23 cellular contexts compared by ENCODE assay signal in the genomic region with DNA sequence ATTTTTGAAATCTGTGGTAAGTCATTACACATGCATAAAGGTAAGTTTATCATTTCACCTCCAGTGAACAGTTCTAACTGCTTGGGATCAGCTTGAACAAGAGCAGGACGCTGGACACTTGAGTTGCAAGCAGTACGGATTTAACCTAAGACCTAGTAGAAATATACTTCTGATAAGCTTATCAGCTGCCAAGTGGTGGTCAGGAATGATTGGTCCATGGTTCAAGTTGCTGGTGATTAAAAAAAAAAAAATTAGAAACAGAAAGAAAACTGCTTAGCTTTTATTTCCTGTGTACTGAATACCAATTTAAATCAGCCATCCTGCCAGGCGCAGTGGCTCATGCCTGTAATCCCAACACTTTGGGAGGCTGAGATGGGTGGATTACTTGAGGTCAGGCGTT.
A peak's percentile ranks its signal among the peaks of the same experiment; 100 is the strongest.
DNase-seq lines count a peak whose midpoint lies in the region; ATAC-seq and TF ChIP-seq lines count a peak whose summit lies in the region.
"Had no signal": no experiment of that assay in that cellular context is flagged by ENCODE, and none has a peak within 500 bp of the region (broad histone marks: within the 10 kb centered on the region; RNA-seq: fewer than 3 reads in every experiment).

No MANE protein-coding gene starts in this region.

- POLR2A ChIA-PET in naive thymus-derived CD4-positive, alpha-beta T cell (lab: Charles Lee): no interaction called here

- peak overlapping the region; percentile 78 for H3K27ac ChIP-seq in cardiac muscle cell
- H3K27ac ChIP-seq in naive thymus-derived CD4-positive, alpha-beta T cell (ENCODE audit: low read depth, low read length): no peak overlapping the region

- no peaks in the 10 kb centered on the region for H3K27me3 Mint-ChIP-seq in activated naive CD8-positive, alpha-beta T cell treated with anti-CD3 and anti-CD28 coated beads, Interleukin-2, amount 50 U/mL, for 24 hours
- H3K27me3 Mint-ChIP-seq in naive thymus-derived CD4-positive, alpha-beta T cell: no peaks in the 10 kb centered on the region
- H3K27me3 Mint-ChIP-seq: CD4-positive, alpha-beta memory T cell had no signal

- DNase-seq in cardiac muscle cell (ENCODE audit: low read depth in 1 of 2, low spot score in 1 of 2) (peak; percentile 42 to 48), Right ventricle myocardium inferior (ENCODE audit: missing footprints) (no peak), H4 (ENCODE audit: low spot score) (no peak), HPDE6-E6E7 (ENCODE audit: extremely low spot score) (no peak)
- DNase-seq in activated naive CD8-positive, alpha-beta T cell treated with anti-CD3 and anti-CD28 coated beads, Interleukin-2, amount 50 U/mL, for 24 hours: no peak
- no peak for DNase-seq in naive thymus-derived CD4-positive, alpha-beta T cell
- no peak for DNase-seq in stimulated activated effector memory CD8-positive, alpha-beta T cell treated with anti-CD3 and anti-CD28 coated beads, Interleukin-12 subunit alpha, Interleukin-12 subunit beta, amount 100 ng/mL, for 72 hours (ENCODE audit: low spot score in 2 of 2)
- DNase-seq: CD4-positive, alpha-beta memory T cell; DMS153; GDM1; H9; HFFc6; MG63; NCI-H1417; NCI-H187; NCI-H446 treated with DMSO at 0.1 percent for 48 hours; NCI-H526 treated with DMSO at 0.1 percent for 48 hours; PC-3; RPMI8226; SHP77 treated with DMSO at 0.1 percent for 48 hours; SK-N-SH had no signal

- TF ChIP-seq CTCF in cardiac muscle cell (IDR thresholded peaks at IDR 0.05; ENCODE audit: low read depth, low read length): no peak

- no peaks in the 10 kb centered on the region for H3K36me3 ChIP-seq in cardiac muscle cell
- no peaks in the 10 kb centered on the region for H3K36me3 ChIP-seq in naive thymus-derived CD4-positive, alpha-beta T cell (ENCODE audit: control insufficient read depth in 2 of 3, insufficient read depth in 3 of 3, low read length in 3 of 3)
- H3K36me3 ChIP-seq: MG63 had no signal

- no peak for ATAC-seq in Right ventricle myocardium inferior
- ATAC-seq in activated naive CD8-positive, alpha-beta T cell treated with anti-CD3 and anti-CD28 coated beads, Interleukin-2, amount 50 U/mL, for 24 hours: no peak
- ATAC-seq in naive thymus-derived CD4-positive, alpha-beta T cell: no peak
- no peak for ATAC-seq in stimulated activated effector memory CD8-positive, alpha-beta T cell treated with anti-CD3 and anti-CD28 coated beads, Interleukin-12 subunit alpha, Interleukin-12 subunit beta, amount 100 ng/mL, for 72 hours
- no peak for ATAC-seq in GM18511 (IDR thresholded peaks at IDR 0.05; ENCODE audit: unreplicated experiment)
- ATAC-seq: K562, PC-3 had no signal

- peaks cover 19% of the 10 kb centered on the region for H3K4me1 ChIP-seq in cardiac muscle cell (ENCODE audit: low read depth)
- no peaks in the 10 kb centered on the region for H3K4me1 ChIP-seq in naive thymus-derived CD4-positive, alpha-beta T cell (ENCODE audit: control insufficient read depth in 2 of 2, insufficient read depth in 2 of 2, low read length in 2 of 2)

- H3K9me3 ChIP-seq in cardiac muscle cell (ENCODE audit: low read depth): no peaks in the 10 kb centered on the region
- no peaks in the 10 kb centered on the region for H3K9me3 ChIP-seq in naive thymus-derived CD4-positive, alpha-beta T cell (ENCODE audit: control insufficient read depth in 2 of 3, low read length in 3 of 3)
- H3K9me3 ChIP-seq: MG63, SK-N-SH had no signal

- intact Hi-C loops in Right ventricle myocardium inferior (cut with DNase I): no loop called here
- intact Hi-C loops in naive thymus-derived CD4-positive, alpha-beta T cell (cut with micrococcal nuclease): no loop called here

- CTCF ChIA-PET in naive thymus-derived CD4-positive, alpha-beta T cell (lab: Charles Lee): no interaction called here

- H3K9me3 Mint-ChIP-seq in activated naive CD8-positive, alpha-beta T cell treated with anti-CD3 and anti-CD28 coated beads, Interleukin-2, amount 50 U/mL, for 24 hours: no peaks in the 10 kb centered on the region
- peaks cover 0 to 2% (median 0%) of the 10 kb centered on the region in 11 donors for H3K9me3 Mint-ChIP-seq in naive thymus-derived CD4-positive, alpha-beta T cell
- H3K9me3 Mint-ChIP-seq in stimulated activated effector memory CD8-positive, alpha-beta T cell treated with anti-CD3 and anti-CD28 coated beads, Interleukin-12 subunit alpha, Interleukin-12 subunit beta, amount 100 ng/mL, for 72 hours: no peaks in the 10 kb centered on the region
- H3K9me3 Mint-ChIP-seq: CD4-positive, alpha-beta memory T cell; H9; HFFc6 had no signal

- no peaks in the 10 kb centered on the region for H3K27me3 ChIP-seq in cardiac muscle cell
- H3K27me3 ChIP-seq in naive thymus-derived CD4-positive, alpha-beta T cell (ENCODE audit: control insufficient read depth in 2 of 2, insufficient read depth in 2 of 2, low read length in 2 of 2): no peaks in the 10 kb centered on the region
- H3K27me3 ChIP-seq: MG63 had no signal

- peaks cover 31% of the 10 kb centered on the region for H3K4me1 Mint-ChIP-seq in activated naive CD8-positive, alpha-beta T cell treated with anti-CD3 and anti-CD28 coated beads, Interleukin-2, amount 50 U/mL, for 24 hours
- H3K4me1 Mint-ChIP-seq in naive thymus-derived CD4-positive, alpha-beta T cell: peaks cover 16 to 52% (median 41%) of the 10 kb centered on the region in 7 donors
- peaks cover 20% of the 10 kb centered on the region for H3K4me1 Mint-ChIP-seq in stimulated activated effector memory CD8-positive, alpha-beta T cell treated with anti-CD3 and anti-CD28 coated beads, Interleukin-12 subunit alpha, Interleukin-12 subunit beta, amount 100 ng/mL, for 72 hours

- H3K4me3 Mint-ChIP-seq in activated naive CD8-positive, alpha-beta T cell treated with anti-CD3 and anti-CD28 coated beads, Interleukin-2, amount 50 U/mL, for 24 hours: no peak overlapping the region
- peak overlapping the region in 3 of 10 donors; percentile 0 to 17 (median 11) for H3K4me3 Mint-ChIP-seq in naive thymus-derived CD4-positive, alpha-beta T cell
- no peak overlapping the region for H3K4me3 Mint-ChIP-seq in stimulated activated effector memory CD8-positive, alpha-beta T cell treated with anti-CD3 and anti-CD28 coated beads, Interleukin-12 subunit alpha, Interleukin-12 subunit beta, amount 100 ng/mL, for 72 hours
- H3K4me3 Mint-ChIP-seq: H9, HFFc6 had no signal

- H3K4me3 ChIP-seq in cardiac muscle cell: no peak overlapping the region
- H3K4me3 ChIP-seq in naive thymus-derived CD4-positive, alpha-beta T cell (ENCODE audit: low read length): no peak overlapping the region
- H3K4me3 ChIP-seq: K562, MG63 had no signal

- peaks cover 2% of the 10 kb centered on the region for H3K36me3 Mint-ChIP-seq in activated naive CD8-positive, alpha-beta T cell treated with anti-CD3 and anti-CD28 coated beads, Interleukin-2, amount 50 U/mL, for 24 hours (ENCODE audit: low read depth)
- H3K36me3 Mint-ChIP-seq in naive thymus-derived CD4-positive, alpha-beta T cell: peaks cover 0 to 11% (median 4%) of the 10 kb centered on the region in 5 donors
- peaks cover 38% of the 10 kb centered on the region for H3K36me3 Mint-ChIP-seq in stimulated activated effector memory CD8-positive, alpha-beta T cell treated with anti-CD3 and anti-CD28 coated beads, Interleukin-12 subunit alpha, Interleukin-12 subunit beta, amount 100 ng/mL, for 72 hours

- H3K27ac Mint-ChIP-seq in activated naive CD8-positive, alpha-beta T cell treated with anti-CD3 and anti-CD28 coated beads, Interleukin-2, amount 50 U/mL, for 24 hours: peak overlapping the region; percentile 34
- peak overlapping the region in 5 of 9 donors; percentile 9 to 53 (median 26) for H3K27ac Mint-ChIP-seq in naive thymus-derived CD4-positive, alpha-beta T cell
- peak overlapping the region; percentile 6 for H3K27ac Mint-ChIP-seq in stimulated activated effector memory CD8-positive, alpha-beta T cell treated with anti-CD3 and anti-CD28 coated beads, Interleukin-12 subunit alpha, Interleukin-12 subunit beta, amount 100 ng/mL, for 72 hours
- H3K27ac Mint-ChIP-seq: HFFc6 had no signal

Comparison
In these comparisons a context has a peak if more than half of its experiments do, and no peak if none do; other contexts are left out.
1. DNase-seq: peak in cardiac muscle cell (2 of 2); none in Right ventricle myocardium inferior (single experiment), activated naive CD8-positive, alpha-beta T cell treated with anti-CD3 and anti-CD28 coated beads, Interleukin-2, amount 50 U/mL, for 24 hours (single experiment), naive thymus-derived CD4-positive, alpha-beta T cell (0 of 9), stimulated activated effector memory CD8-positive, alpha-beta T cell treated with anti-CD3 and anti-CD28 coated beads, Interleukin-12 subunit alpha, Interleukin-12 subunit beta, amount 100 ng/mL, for 72 hours (0 of 2), H4 (single experiment) and HPDE6-E6E7 (single experiment).
2. Peak in every context shown above with its lines, with median percentiles within 50 percentile points of each other: H3K27ac Mint-ChIP-seq.